In genomic region chr18:48800877-48801727, GRCh38 we compare ENCODE assay signal across 8 cellular contexts.
DNase-seq lines count a peak whose midpoint lies in the region; ATAC-seq and TF ChIP-seq lines count a peak whose summit lies in the region.

No MANE protein-coding gene starts in this region.

- no peak overlapping the region for H2BK5ac ChIP-seq in neuronal stem cell (ENCODE audit: low read length)

- H2BK15ac ChIP-seq in neuronal stem cell (ENCODE audit: low read length), result no peak overlapping the region

- intact Hi-C loops in uterus (cut with DNase I; ENCODE audit: low total_unique reads), result no loop called here

- H3K4me2 ChIP-seq in KMS-11 (peak overlapping the region; percentile 70), neuronal stem cell (ENCODE audit: insufficient read depth, low read length, poor library complexity, severe bottlenecking) (no peak overlapping the region)

- peaks cover 38% of the 10 kb centered on the region for H3K4me1 ChIP-seq in KMS-11 (ENCODE audit: low read depth, poor library complexity, severe bottlenecking)
- H3K4me1 ChIP-seq in uterus, result peaks cover 0 to 7% of the 10 kb centered on the region in 2 donors
- peaks cover 4 to 10% of the 10 kb centered on the region in 2 donors for H3K4me1 ChIP-seq in neuronal stem cell (ENCODE audit: control insufficient read depth in 2 of 2, insufficient read depth in 1 of 2, low read depth in 1 of 2, low read length in 2 of 2)

- no peak overlapping the region for H3K14ac ChIP-seq in neuronal stem cell (ENCODE audit: low read length)

- no peak for TF ChIP-seq POLR2A in uterus (IDR thresholded peaks at IDR 0.05)

- H2BK12ac ChIP-seq in neuronal stem cell (ENCODE audit: low read length), result no peak overlapping the region

- no peaks in the 10 kb centered on the region for H3K79me1 ChIP-seq in neuronal stem cell (ENCODE audit: low read depth, low read length)

- H4K20me1 ChIP-seq in KMS-11 (ENCODE audit: insufficient read depth), result no peaks in the 10 kb centered on the region

- H3K4me3 ChIP-seq in KMS-11 (IDR thresholded peaks at IDR 0.05; ENCODE audit: insufficient read depth, low read depth, low read length), result no peak overlapping the region
- no peak overlapping the region for H3K4me3 ChIP-seq in uterus
- no peak overlapping the region for H3K4me3 ChIP-seq in neuronal stem cell (ENCODE audit: low read length in 2 of 2)

- ATAC-seq in GM21423 (IDR thresholded peaks at IDR 0.05; ENCODE audit: unreplicated experiment), result peak; percentile 54

- no peak overlapping the region for H3K18ac ChIP-seq in neuronal stem cell (ENCODE audit: low read length)

- H3K9ac ChIP-seq in KMS-11 (no peak overlapping the region), neuronal stem cell (ENCODE audit: low read depth, low read length, poor library complexity) (no peak overlapping the region)

- H4K8ac ChIP-seq in neuronal stem cell (ENCODE audit: low read depth, low read length), result no peak overlapping the region

- no peaks in the 10 kb centered on the region for H3K79me2 ChIP-seq in KMS-11 (ENCODE audit: insufficient read depth, low read depth)

- H3K9me3 ChIP-seq in uterus (no peaks in the 10 kb centered on the region), neuronal stem cell (replicated peaks in 1 of 2; ENCODE audit: control insufficient read depth in 2 of 2, insufficient read depth in 1 of 2, low read depth in 1 of 2, low read length in 2 of 2) (no peaks in the 10 kb centered on the region)

- DNase-seq in EL, result peak; percentile 41
- peak; percentile 69 for DNase-seq in germinal center (ENCODE audit: low spot score)
- peak; percentile 9 for DNase-seq in uterus
- no peak for DNase-seq in stimulated activated naive CD4-positive, alpha-beta T cell (lab: John Stamatoyannopoulos, UW)
- DNase-seq in cortex of kidney (lab: John Stamatoyannopoulos, UW), result no peak
- no peak for DNase-seq in neuronal stem cell (ENCODE audit: low spot score)

- H3K36me3 ChIP-seq in KMS-11 (ENCODE audit: insufficient read depth), result no peaks in the 10 kb centered on the region
- no peaks in the 10 kb centered on the region for H3K36me3 ChIP-seq in uterus
- H3K36me3 ChIP-seq in neuronal stem cell (replicated peaks in 1 of 2; ENCODE audit: control insufficient read depth in 2 of 2, insufficient read depth in 2 of 2, low read length in 2 of 2), result no peaks in the 10 kb centered on the region

- H4K91ac ChIP-seq in neuronal stem cell (ENCODE audit: low read depth, low read length, poor library complexity), result no peak overlapping the region

- TF ChIP-seq CTCF in KMS-11 (conservative IDR thresholded peaks at IDR 0.05; ENCODE audit: low read depth, low read length) (no peak), uterus (IDR thresholded peaks at IDR 0.05) (no peak)

- H3K27me3 ChIP-seq in KMS-11 (ENCODE audit: insufficient read depth, low read depth) (no peaks in the 10 kb centered on the region), uterus (no peaks in the 10 kb centered on the region), neuronal stem cell (ENCODE audit: control insufficient read depth in 3 of 3, insufficient read depth in 3 of 3, low read depth in 1 of 3, low read length in 3 of 3) (no peaks in the 10 kb centered on the region)

- no peak overlapping the region for H3K23ac ChIP-seq in neuronal stem cell (ENCODE audit: low read depth, low read length, poor library complexity)

- H3K27ac ChIP-seq in KMS-11, result peak overlapping the region; percentile 32; the same call in 1 of the 2 replicates
- no peak overlapping the region for H3K27ac ChIP-seq in uterus
- H3K27ac ChIP-seq in neuronal stem cell (replicated peaks; ENCODE audit: low read length), result no peak overlapping the region

- no peak overlapping the region for H2BK120ac ChIP-seq in neuronal stem cell (ENCODE audit: low read depth, low read length)

- H2AK5ac ChIP-seq in neuronal stem cell (ENCODE audit: low read depth, low read length), result no peak overlapping the region

- no peak overlapping the region for H3K4ac ChIP-seq in neuronal stem cell (ENCODE audit: low read length)

- H2AFZ ChIP-seq in KMS-11 (ENCODE audit: low read depth) (no peak overlapping the region), neuronal stem cell (ENCODE audit: low read length) (no peak overlapping the region)

- WGBS in neuronal stem cell (ENCODE audit: extremely low coverage in 2 of 2, insufficient read length in 2 of 2, insufficient replicate concordance in 1 of 2), 2 donors, result no CpG with 5 or more reads among the region's 14 CpGs

Comparison
In these comparisons a context has a peak if more than half of its experiments do, and no peak if none do; other contexts are left out.
1. DNase-seq: peak in EL (single experiment), germinal center (single experiment) and uterus (2 of 2); none in stimulated activated naive CD4-positive, alpha-beta T cell (0 of 6), cortex of kidney (single experiment) and neuronal stem cell (single experiment).